In genomic region chrX:47332729-47333128, GRCh38 we compare ENCODE assay signal across 1 cellular context.
A peak's percentile ranks its signal among the peaks of the same experiment; 100 is the strongest.
TF ChIP-seq lines count a peak whose summit lies in the region.

No MANE protein-coding gene starts in this region.

TF ChIP-seq in HepG2, 621 proteins besides CTCF, POLR2A, EP300 and RAD21:
- TF ChIP-seq, protein P1, sequence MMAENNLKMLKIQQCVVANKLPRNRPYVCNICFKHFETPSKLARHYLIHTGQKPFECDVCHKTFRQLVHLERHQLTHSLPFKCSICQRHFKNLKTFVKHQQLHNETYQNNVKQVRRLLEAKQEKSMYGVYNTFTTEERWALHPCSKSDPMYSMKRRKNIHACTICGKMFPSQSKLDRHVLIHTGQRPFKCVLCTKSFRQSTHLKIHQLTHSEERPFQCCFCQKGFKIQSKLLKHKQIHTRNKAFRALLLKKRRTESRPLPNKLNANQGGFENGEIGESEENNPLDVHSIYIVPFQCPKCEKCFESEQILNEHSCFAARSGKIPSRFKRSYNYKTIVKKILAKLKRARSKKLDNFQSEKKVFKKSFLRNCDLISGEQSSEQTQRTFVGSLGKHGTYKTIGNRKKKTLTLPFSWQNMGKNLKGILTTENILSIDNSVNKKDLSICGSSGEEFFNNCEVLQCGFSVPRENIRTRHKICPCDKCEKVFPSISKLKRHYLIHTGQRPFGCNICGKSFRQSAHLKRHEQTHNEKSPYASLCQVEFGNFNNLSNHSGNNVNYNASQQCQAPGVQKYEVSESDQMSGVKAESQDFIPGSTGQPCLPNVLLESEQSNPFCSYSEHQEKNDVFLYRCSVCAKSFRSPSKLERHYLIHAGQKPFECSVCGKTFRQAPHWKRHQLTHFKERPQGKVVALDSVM (CRISPR knock-in tag; IDR thresholded peaks at IDR 0.05): peak; percentile 95
- TF ChIP-seq NR2F6 (IDR thresholded peaks at IDR 0.05) (peak; percentile 35; the same call in 1 of the 2 replicates), NR2F6 (CRISPR knock-in tag; IDR thresholded peaks at IDR 0.05) (peak; percentile 70), ZNF263 (CRISPR knock-in tag; IDR thresholded peaks at IDR 0.05) (peak; percentile 59), CEBPG (CRISPR knock-in tag; IDR thresholded peaks at IDR 0.05) (peak; percentile 43), ZNF362 (CRISPR knock-in tag; IDR thresholded peaks at IDR 0.05; ENCODE audit: borderline replicate concordance) (peak; percentile 77), NR2C2 (CRISPR knock-in tag; IDR thresholded peaks at IDR 0.05; ENCODE audit: borderline replicate concordance) (0 out of 2 replicates have a peak, but pooled peaks have one; percentile 40), CEBPB (IDR thresholded peaks at IDR 0.05; ENCODE audit: borderline replicate concordance, low read depth, low read length) (peak; percentile 29; the same call in 1 of the 2 replicates)
